ENCODE assay signal across 9 cellular contexts in the genomic region with DNA sequence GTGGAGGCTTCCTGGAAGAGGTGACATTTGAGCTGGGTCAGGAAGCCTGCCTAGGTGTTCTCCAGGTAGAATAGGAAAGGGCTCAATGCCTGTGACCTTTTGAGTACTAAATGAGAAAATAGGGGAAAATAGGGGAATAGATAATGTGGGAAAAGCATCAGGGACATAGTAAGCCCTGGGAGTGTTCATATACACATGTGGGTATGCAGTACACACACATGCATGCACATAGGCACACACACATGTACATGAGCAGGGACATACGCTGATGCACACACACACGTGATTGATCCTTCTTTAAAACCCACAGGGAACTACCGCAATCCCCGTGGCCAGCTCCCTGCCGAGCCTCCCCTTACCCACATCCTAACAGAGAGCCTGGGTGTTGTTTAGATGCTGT.
"Had no signal": no experiment of that assay in that cellular context is flagged by ENCODE, and none has a peak within 500 bp of the region (broad histone marks: within the 10 kb centered on the region; RNA-seq: fewer than 3 reads in every experiment).

No MANE protein-coding gene starts in this region.

- H3K9me3 ChIP-seq: HAP-1 had no signal

- H3K9ac ChIP-seq: GM23248 had no signal

- H2AFZ ChIP-seq: GM23248 had no signal

- H3K4me1 ChIP-seq: HAP-1 had no signal

- H3K4me3 ChIP-seq: GM23248, HAP-1, K562 had no signal

- H3K27ac ChIP-seq: GM23248, HL-60 had no signal

- FAIRE-seq: K562 had no signal

- ATAC-seq: HCT116, K562 had no signal

- DNase-seq: GM23248, GOT3, H7, IMR-90, KG1 had no signal

- H3K36me3 ChIP-seq: HAP-1 had no signal
